In the genomic region with DNA sequence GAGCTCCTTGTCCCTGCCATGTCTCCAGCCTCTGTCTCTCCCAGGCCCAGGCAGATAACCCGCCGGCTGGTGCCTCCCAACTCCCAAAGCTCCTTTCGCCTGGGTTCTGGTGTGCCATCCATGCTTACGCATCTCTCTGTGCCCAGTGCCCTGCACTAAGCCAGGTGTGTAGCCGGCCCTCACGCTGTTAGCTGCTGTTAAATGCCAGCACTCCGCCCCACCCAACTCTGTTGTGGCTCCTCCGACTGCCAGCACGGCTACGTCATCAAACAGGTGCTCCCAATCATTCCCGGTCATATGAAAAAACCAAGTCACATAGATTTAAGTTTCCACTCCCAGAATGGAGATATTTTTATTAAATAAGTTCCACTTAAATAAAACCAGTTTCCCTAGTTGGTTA, we compare ENCODE assay signal across 31 cellular contexts.
"Had no signal": no experiment of that assay in that cellular context is flagged by ENCODE, and none has a peak within 500 bp of the region (broad histone marks: within the 10 kb centered on the region; RNA-seq: fewer than 3 reads in every experiment).

No MANE protein-coding gene starts in this region.

- H3K36me3 Mint-ChIP-seq: immature natural killer cell; natural killer cell treated with Interleukin-12 subunit alpha and Interleukin-12 subunit beta and Interleukin-15 and Interleukin-18, amount 100 ng/mL, for 72 hours; stimulated activated memory B cell treated with anti-CD40 and anti-IgM and Interleukin-4, amounts not matched to agents 10 μg/mL and 1 μg/mL and 100 μg/mL, for 72 hours had no signal

- H3K4me3 ChIP-seq: esophagus muscularis mucosa, heart left ventricle, left lung, lower lobe of right lung, right lobe of liver, skin epidermis, upper lobe of right lung had no signal

- H3K4me1 Mint-ChIP-seq: activated T-helper 17 cell treated with anti-CD3 and anti-CD28 coated beads, Interleukin-2, amount 50 U/mL, for 72 hours; immature natural killer cell; stimulated activated memory B cell treated with anti-CD40 and anti-IgM and Interleukin-4, amounts not matched to agents 10 μg/mL and 1 μg/mL and 100 μg/mL, for 72 hours had no signal

- H3K36me3 ChIP-seq: brain microvascular endothelial cell, esophagus muscularis mucosa, heart left ventricle, left lung, lower lobe of right lung, right lobe of liver, upper lobe of right lung had no signal

- ATAC-seq: activated T-cell treated with anti-CD3 and anti-CD28 coated beads, Interleukin-2, amount 50 U/mL, for 4 hours; activated T-helper 17 cell treated with anti-CD3 and anti-CD28 coated beads, Interleukin-2, amount 50 U/mL, for 72 hours; foreskin keratinocyte; heart left ventricle; left lung; lower lobe of right lung; natural killer cell treated with Interleukin-12 subunit alpha and Interleukin-12 subunit beta and Interleukin-15 and Interleukin-18, amount 100 ng/mL, for 72 hours; right lobe of liver; stimulated activated memory B cell treated with anti-CD40 and anti-IgM and Interleukin-4, amounts not matched to agents 10 μg/mL and 1 μg/mL and 100 μg/mL, for 72 hours; stimulated activated naive CD8-positive, alpha-beta T cell treated with anti-CD3 and anti-CD28 coated beads, Interleukin-15, amount 100 ng/mL, for 72 hours; upper lobe of right lung had no signal

- H3K4me1 ChIP-seq: heart left ventricle, left lung, lower lobe of right lung, right lobe of liver, upper lobe of right lung had no signal

- H3K27me3 ChIP-seq: brain microvascular endothelial cell, esophagus muscularis mucosa, foreskin keratinocyte, heart left ventricle, left lung, right lobe of liver, upper lobe of right lung had no signal

- H3K27ac ChIP-seq: brain microvascular endothelial cell, esophagus muscularis mucosa, foreskin keratinocyte, heart left ventricle, left lung, lower lobe of right lung, right lobe of liver, skin epidermis, upper lobe of right lung, VCaP had no signal

- H3K4me3 Mint-ChIP-seq: activated CD4-positive, alpha-beta memory T cell treated with anti-CD3 and anti-CD28 coated beads, Interleukin-2, amount 10 ng/mL, durations not matched to agents 7 days and 5 days; activated T-cell treated with anti-CD3 and anti-CD28 coated beads, Interleukin-2, amount 50 U/mL, for 4 hours; activated T-helper 17 cell treated with anti-CD3 and anti-CD28 coated beads, Interleukin-2, amount 50 U/mL, for 72 hours; dendritic cell treated with granulocyte-macrophage colony-stimulating factor and Interleukin-4, amounts not matched to agents 40 ng/mL and 50 ng/mL, for 4 days; immature natural killer cell; natural killer cell treated with Interleukin-12 subunit alpha and Interleukin-12 subunit beta and Interleukin-15 and Interleukin-18, amount 100 ng/mL, for 72 hours; stimulated activated memory B cell treated with anti-CD40 and anti-IgM and Interleukin-4, amounts not matched to agents 10 μg/mL and 1 μg/mL and 100 μg/mL, for 72 hours had no signal

- H3K27ac Mint-ChIP-seq: activated CD4-positive, alpha-beta memory T cell treated with anti-CD3 and anti-CD28 coated beads, Interleukin-2, amount 10 ng/mL, durations not matched to agents 7 days and 5 days; activated T-helper 17 cell treated with anti-CD3 and anti-CD28 coated beads, Interleukin-2, amount 50 U/mL, for 72 hours; dendritic cell treated with granulocyte-macrophage colony-stimulating factor and Interleukin-4, amounts not matched to agents 40 ng/mL and 50 ng/mL, for 4 days; immature natural killer cell; natural killer cell treated with Interleukin-12 subunit alpha and Interleukin-12 subunit beta and Interleukin-15 and Interleukin-18, amount 100 ng/mL, for 72 hours; stimulated activated memory B cell treated with anti-CD40 and anti-IgM and Interleukin-4, amounts not matched to agents 10 μg/mL and 1 μg/mL and 100 μg/mL, for 72 hours had no signal

- H3K9me3 Mint-ChIP-seq: activated CD4-positive, alpha-beta memory T cell treated with anti-CD3 and anti-CD28 coated beads, Interleukin-2, amount 10 ng/mL, durations not matched to agents 7 days and 5 days; activated T-cell treated with anti-CD3 and anti-CD28 coated beads, Interleukin-2, amount 50 U/mL, for 4 hours; activated T-helper 17 cell treated with anti-CD3 and anti-CD28 coated beads, Interleukin-2, amount 50 U/mL, for 72 hours; dendritic cell treated with granulocyte-macrophage colony-stimulating factor and Interleukin-4, amounts not matched to agents 40 ng/mL and 50 ng/mL, for 4 days; immature natural killer cell; natural killer cell treated with Interleukin-12 subunit alpha and Interleukin-12 subunit beta and Interleukin-15 and Interleukin-18, amount 100 ng/mL, for 72 hours; stimulated activated memory B cell treated with anti-CD40 and anti-IgM and Interleukin-4, amounts not matched to agents 10 μg/mL and 1 μg/mL and 100 μg/mL, for 72 hours; stimulated activated naive CD8-positive, alpha-beta T cell treated with anti-CD3 and anti-CD28 coated beads, Interleukin-15, amount 100 ng/mL, for 72 hours had no signal

- H3K9me3 ChIP-seq: esophagus muscularis mucosa, heart left ventricle, left lung, lower lobe of right lung, right lobe of liver, upper lobe of right lung had no signal

- DNase-seq: activated CD4-positive, alpha-beta memory T cell treated with anti-CD3 and anti-CD28 coated beads, Interleukin-2, amount 10 ng/mL, durations not matched to agents 7 days and 5 days; activated CD4-positive, alpha-beta T cell treated with anti-CD3 and anti-CD28 coated beads for 48 hours; activated CD8-positive, alpha-beta memory T cell treated with anti-CD3 and anti-CD28 coated beads, Interleukin-2, amount 50 U/mL, for 48 hours; activated gamma-delta T cell treated with Interleukin-2 at 50 U/mL for 16 hours; activated naive CD4-positive, alpha-beta T cell treated with anti-CD3 and anti-CD28 coated beads, Interleukin-2, amount 50 U/mL, for 16 hours; activated T-cell treated with anti-CD3 and anti-CD28 coated beads, Interleukin-2, amount 50 U/mL, for 4 hours; amniotic stem cell; brain microvascular endothelial cell; foreskin keratinocyte; heart left ventricle; hypothalamus; immature natural killer cell; kidney; left lung; lower lobe of right lung; mesendoderm; posterior cingulate gyrus; right lobe of liver; stimulated activated CD4-positive, alpha-beta T cell treated with anti-CD3 and anti-CD28 coated beads, Interleukin-1b, Interleukin-23, amount 100 ng/mL, for 48 hours; stimulated activated CD4-positive, alpha-beta T cell treated with anti-CD3 and anti-CD28 coated beads, Interleukin-4, amount 100 ng/mL, for 4 hours; stimulated activated CD8-positive, alpha-beta memory T cell treated with anti-CD3 and anti-CD28 coated beads, Interleukin-4, amount 100 ng/mL, for 48 hours; stimulated activated naive CD8-positive, alpha-beta T cell treated with anti-CD3 and anti-CD28 coated beads, Interleukin-15, amount 100 ng/mL, for 72 hours; substantia nigra; upper lobe of right lung had no signal
